ENCODE assay signal across 8 cellular contexts in genomic region chr5:96661101-96661840, GRCh38. TPM values are rescaled to one million over a fixed set of nuclear protein-coding genes. Genes with fewer than 3 reads are reported as not detected.
A peak's percentile ranks its signal among the peaks of the same experiment; 100 is the strongest.
DNase-seq lines count a peak whose midpoint lies in the region; ATAC-seq and TF ChIP-seq lines count a peak whose summit lies in the region.

No MANE protein-coding gene starts in this region.

- intact Hi-C loops in CD14-positive monocyte (cut with micrococcal nuclease) = loop anchor here (5.0 to 10.0 kb wide), 2 partner anchors 46 to 49 kb away; no protein-coding TSS in a partner anchor
- intact Hi-C loops in activated CD8-positive, alpha-beta T cell treated with anti-CD3 and anti-CD28 coated beads for 36 hours (cut with micrococcal nuclease) = loop anchor here (5.0 kb wide), 2 partner anchors 41 to 521 kb away; partner anchors contain the start of gene RIOK2

- DNase-seq in CD14-positive monocyte (ENCODE audit: low spot score) = no peak
- peak; percentile 79 for DNase-seq in Karpas-422
- peak; percentile 61 for DNase-seq in activated CD8-positive, alpha-beta T cell treated with anti-CD3 and anti-CD28 coated beads for 36 hours
- DNase-seq in epithelial cell of prostate (ENCODE audit: low read depth, low spot score) = no peak
- DNase-seq in myocyte (ENCODE audit: low read depth) = peak; percentile 61
- DNase-seq in tibial nerve (ENCODE audit: low spot score in 2 of 2) = peak in 1 of 2 donors; percentile 19
- DNase-seq in inferior parietal cortex (ENCODE audit: extremely low spot score) = no peak

- TF ChIP-seq EP300 in tibial nerve (IDR thresholded peaks at IDR 0.05) = no peak

- ATAC-seq in GM21381 (IDR thresholded peaks at IDR 0.05; ENCODE audit: unreplicated experiment) = peak; percentile 21
- peak; percentile 9 for ATAC-seq in activated CD8-positive, alpha-beta T cell treated with anti-CD3 and anti-CD28 coated beads for 36 hours

- no peak for TF ChIP-seq POLR2A in tibial nerve (IDR thresholded peaks at IDR 0.05)

- H3K36me3 Mint-ChIP-seq in CD14-positive monocyte = peaks cover 3 to 6% of the 10 kb centered on the region in 2 donors
- no peaks in the 10 kb centered on the region for H3K36me3 Mint-ChIP-seq in activated CD8-positive, alpha-beta T cell treated with anti-CD3 and anti-CD28 coated beads for 36 hours (ENCODE audit: low read depth)

- H3K4me1 ChIP-seq in Karpas-422 (ENCODE audit: low read length) (peaks cover 31% of the 10 kb centered on the region), tibial nerve (peaks cover 0 to 47% (median 7%) of the 10 kb centered on the region in 4 donors)

- peak overlapping the region; percentile 80 for H3K9ac ChIP-seq in Karpas-422 (ENCODE audit: low read length)

- peak overlapping the region; percentile 94 to 98 for H3K4me3 Mint-ChIP-seq in CD14-positive monocyte
- H3K4me3 Mint-ChIP-seq in activated CD8-positive, alpha-beta T cell treated with anti-CD3 and anti-CD28 coated beads for 36 hours = peak overlapping the region; percentile 99

- POLR2A ChIA-PET in activated CD8-positive, alpha-beta T cell treated with anti-CD3 and anti-CD28 coated beads for 36 hours (lab: Charles Lee) = interaction anchor here (0.7 to 2.5 kb wide), 8 partner anchors 10 to 209 kb away, joined by 3 to 15 read pairs (median 4); no protein-coding TSS in a partner anchor

- H3K79me2 ChIP-seq in Karpas-422 (ENCODE audit: low read length) = peaks cover 34% of the 10 kb centered on the region

- H3K36me3 ChIP-seq in Karpas-422 (ENCODE audit: insufficient read depth, low read length) (no peaks in the 10 kb centered on the region), tibial nerve (no peaks in the 10 kb centered on the region)

- no peaks in the 10 kb centered on the region for H3K27me3 Mint-ChIP-seq in CD14-positive monocyte (ENCODE audit: low read depth in 3 of 3)
- peaks cover 9% of the 10 kb centered on the region for H3K27me3 Mint-ChIP-seq in activated CD8-positive, alpha-beta T cell treated with anti-CD3 and anti-CD28 coated beads for 36 hours

- H3K9me3 ChIP-seq in Karpas-422 (ENCODE audit: low read length) (no peaks in the 10 kb centered on the region), tibial nerve (no peaks in the 10 kb centered on the region)

- peak overlapping the region; percentile 95 for H3K4me2 ChIP-seq in Karpas-422 (ENCODE audit: low read depth, low read length, poor library complexity, severe bottlenecking)

- peak overlapping the region; percentile 94 for H2AFZ ChIP-seq in Karpas-422 (ENCODE audit: low read length)

- 12 to 13% methylated on average over 20 of the region's 20 CpGs for WGBS in tibial nerve, 2 donors

- no peaks in the 10 kb centered on the region; the same call in 1 of the 2 replicates for H4K20me1 ChIP-seq in Karpas-422 (ENCODE audit: insufficient read depth, low read depth, low read length)

- H3K27ac Mint-ChIP-seq in CD14-positive monocyte = peak overlapping the region; percentile 96 to 99 (median 99)
- H3K27ac Mint-ChIP-seq in activated CD8-positive, alpha-beta T cell treated with anti-CD3 and anti-CD28 coated beads for 36 hours = peak overlapping the region; percentile 94

- H3K27ac ChIP-seq in Karpas-422 (ENCODE audit: low read length) (peak overlapping the region; percentile 91), epithelial cell of prostate (peak overlapping the region; percentile 98), tibial nerve (peak overlapping the region; percentile 97 to 100 (median 99))

- H3K27me3 ChIP-seq in Karpas-422 (ENCODE audit: low read length) (no peaks in the 10 kb centered on the region), tibial nerve (no peaks in the 10 kb centered on the region)

- H3K4me3 ChIP-seq in Karpas-422 (ENCODE audit: low read length) (peak overlapping the region; percentile 89), tibial nerve (peak overlapping the region; percentile 87 to 99 (median 92))

- H3K9me2 ChIP-seq in Karpas-422 (replicated peaks; ENCODE audit: insufficient read depth, low read length) = no peaks in the 10 kb centered on the region

- peaks cover 71% of the 10 kb centered on the region for H3K4me1 Mint-ChIP-seq in CD14-positive monocyte
- peaks cover 47% of the 10 kb centered on the region for H3K4me1 Mint-ChIP-seq in activated CD8-positive, alpha-beta T cell treated with anti-CD3 and anti-CD28 coated beads for 36 hours (ENCODE audit: low read depth)

- CTCF ChIA-PET in activated CD8-positive, alpha-beta T cell treated with anti-CD3 and anti-CD28 coated beads for 36 hours (lab: Charles Lee) = interaction anchor here (0.9 to 1.5 kb wide), 5 partner anchors 10 to 47 kb away, joined by 3 to 4 read pairs (median 3); no protein-coding TSS in a partner anchor

- no peak for TF ChIP-seq CTCF in CD14-positive monocyte (IDR thresholded peaks at IDR 0.05)
- no peak for TF ChIP-seq CTCF in activated CD8-positive, alpha-beta T cell treated with anti-CD3 and anti-CD28 coated beads for 36 hours (IDR thresholded peaks at IDR 0.05)
- TF ChIP-seq CTCF in tibial nerve (IDR thresholded peaks at IDR 0.05) = no peak

- no peaks in the 10 kb centered on the region for H3K9me3 Mint-ChIP-seq in CD14-positive monocyte
- H3K9me3 Mint-ChIP-seq in activated CD8-positive, alpha-beta T cell treated with anti-CD3 and anti-CD28 coated beads for 36 hours = no peaks in the 10 kb centered on the region

RNA-seq across cellular contexts. Expression of gene CAST, which starts 0.9 kb away (rescaled TPM):
- polyA plus RNA-seq in CD14-positive monocyte = 10 to 100 TPM; 49.6 to 76.8 TPM
- total RNA-seq in Karpas-422 (2014; rRNA removed; shearing (Covaris generic); ENCODE audit: low replicate concordance) = 51.3 and 68.2 TPM in 2 replicates
- 100 to 1,000 TPM; 124 to 131 TPM for total RNA-seq in activated CD8-positive, alpha-beta T cell treated with anti-CD3 and anti-CD28 coated beads for 36 hours
- 146 and 183 TPM in 2 replicates for total RNA-seq in myocyte
- polyA plus RNA-seq in myocyte (2012) = 93.1 TPM
- total RNA-seq in tibial nerve = 100 to 1,000 TPM; 247 to 316 (median 259) TPM

Comparison
In these comparisons a context has a peak if more than half of its experiments do, and no peak if none do; other contexts are left out.
1. DNase-seq: peak in Karpas-422 (single experiment), activated CD8-positive, alpha-beta T cell treated with anti-CD3 and anti-CD28 coated beads for 36 hours (single experiment) and myocyte (single experiment); none in CD14-positive monocyte (single experiment), epithelial cell of prostate (single experiment) and inferior parietal cortex (single experiment).
2. Peak in every context shown above with its lines, with median percentiles within 50 percentile points of each other: H3K27ac ChIP-seq.